In genomic region chr3:70832035-70832795, GRCh38 we compare ENCODE assay signal across 9 cellular contexts.
DNase-seq lines count a peak whose midpoint lies in the region; ATAC-seq and TF ChIP-seq lines count a peak whose summit lies in the region.
"Had no signal": no experiment of that assay in that cellular context is flagged by ENCODE, and none has a peak within 500 bp of the region (broad histone marks: within the 10 kb centered on the region; RNA-seq: fewer than 3 reads in every experiment).

No MANE protein-coding gene starts in this region.

- 56% methylated on average over 5 of the region's 5 CpGs for WGBS in suprapubic skin

- H3K27me3 ChIP-seq in right atrium auricular region (no peaks in the 10 kb centered on the region), suprapubic skin (no peaks in the 10 kb centered on the region), vagina (no peaks in the 10 kb centered on the region), H7 (ENCODE audit: control insufficient read depth, insufficient read depth, low read length) (no peaks in the 10 kb centered on the region)

- no peak for TF ChIP-seq EP300 in suprapubic skin (IDR thresholded peaks at IDR 0.05)

- ATAC-seq in HG02840 (IDR thresholded peaks at IDR 0.05; ENCODE audit: low FRiP score, unreplicated experiment), result no peak

- DNase-seq in HCEC 1CT (peak; percentile 92), astrocyte of the hippocampus (ENCODE audit: low read depth, low spot score) (peak; percentile 75), right atrium auricular region (ENCODE audit: low spot score) (no peak), suprapubic skin (ENCODE audit: low spot score in 2 of 2) (no peak), vagina (ENCODE audit: extremely low spot score in 2 of 2) (no peak), H7 (no peak), caudate nucleus (lab: John Stamatoyannopoulos, UW) (no peak)

- TF ChIP-seq POLR2A in suprapubic skin (IDR thresholded peaks at IDR 0.05) (no peak), vagina (IDR thresholded peaks at IDR 0.05) (no peak)

- no peak for TF ChIP-seq CTCF in right atrium auricular region (IDR thresholded peaks at IDR 0.05)
- TF ChIP-seq CTCF in suprapubic skin (IDR thresholded peaks at IDR 0.05), result no peak
- TF ChIP-seq CTCF in vagina (IDR thresholded peaks at IDR 0.05), result no peak

- H3K9me3 ChIP-seq in right atrium auricular region (no peaks in the 10 kb centered on the region), suprapubic skin (no peaks in the 10 kb centered on the region), vagina (no peaks in the 10 kb centered on the region)
- H3K9me3 ChIP-seq: prostate gland had no signal

- intact Hi-C loops in vagina (cut with DNase I), result loop anchor here (10.0 kb wide), 1 partner anchor 143 kb away; no protein-coding TSS in a partner anchor

- H3K27ac ChIP-seq in right atrium auricular region (peak overlapping the region; percentile 74 to 84), suprapubic skin (peak overlapping the region; percentile 24), vagina (no peak overlapping the region), caudate nucleus (ENCODE audit: low read depth, low read length) (no peak overlapping the region)
- H3K27ac ChIP-seq: prostate gland had no signal

- H3K36me3 ChIP-seq in right atrium auricular region (no peaks in the 10 kb centered on the region), suprapubic skin (no peaks in the 10 kb centered on the region), vagina (no peaks in the 10 kb centered on the region), H7 (replicated peaks; ENCODE audit: control insufficient read depth, insufficient read depth, low read length) (no peaks in the 10 kb centered on the region)
- H3K36me3 ChIP-seq: prostate gland had no signal

- H3K4me3 ChIP-seq in right atrium auricular region, result no peak overlapping the region
- no peak overlapping the region for H3K4me3 ChIP-seq in suprapubic skin
- no peak overlapping the region for H3K4me3 ChIP-seq in vagina
- no peak overlapping the region for H3K4me3 ChIP-seq in H7 (ENCODE audit: insufficient read depth, low read depth, low read length)
- H3K4me3 ChIP-seq: prostate gland had no signal

- H3K4me1 ChIP-seq in right atrium auricular region (peaks cover 0 to 21% of the 10 kb centered on the region in 2 donors), suprapubic skin (peaks cover 8% of the 10 kb centered on the region), vagina (no peaks in the 10 kb centered on the region)
- H3K4me1 ChIP-seq: prostate gland had no signal

Comparison
In these comparisons a context has a peak if more than half of its experiments do, and no peak if none do; other contexts are left out.
1. DNase-seq: peak in HCEC 1CT (single experiment) and astrocyte of the hippocampus (single experiment); none in right atrium auricular region (single experiment), suprapubic skin (0 of 2), vagina (0 of 2), H7 (single experiment) and caudate nucleus (0 of 61).
2. H3K27ac ChIP-seq: peak in right atrium auricular region (2 of 2) and suprapubic skin (single experiment); none in vagina (single experiment) and caudate nucleus (single experiment).